Comparison of ENCODE assay signal across 8 cellular contexts in the genomic region with DNA sequence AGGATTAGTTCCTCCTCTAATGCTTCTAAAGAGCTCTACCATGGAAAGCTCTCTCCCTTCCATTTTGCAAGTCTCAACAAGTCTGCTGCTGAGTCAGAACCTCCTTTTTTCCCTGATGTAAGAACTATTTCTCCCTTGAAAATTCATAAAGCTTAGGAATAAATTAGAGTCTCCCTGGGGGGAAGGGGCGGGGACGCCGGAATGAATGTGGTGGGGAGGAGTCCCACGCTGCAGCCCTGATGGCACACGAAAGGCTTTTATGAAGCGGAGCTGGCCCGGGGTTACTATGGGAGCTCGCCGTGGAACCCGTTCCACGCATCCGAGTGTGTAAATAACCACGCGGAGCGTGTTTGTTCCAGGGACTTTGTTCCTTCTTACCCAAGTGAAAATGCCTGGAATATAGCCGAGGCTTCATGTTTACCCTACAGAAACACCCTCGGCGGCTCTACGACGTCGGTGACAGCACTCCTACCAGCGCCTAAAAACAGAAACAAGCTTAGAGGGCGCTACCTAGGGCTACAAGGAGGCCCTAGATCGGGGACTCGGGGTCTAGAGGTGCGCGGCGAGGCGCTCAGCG. TPM values are rescaled to one million over a fixed set of nuclear protein-coding genes. Genes with fewer than 3 reads are reported as not detected.
DNase-seq lines count a peak whose midpoint lies in the region; ATAC-seq and TF ChIP-seq lines count a peak whose summit lies in the region.

No MANE protein-coding gene starts in this region.

- H3K9me3 Mint-ChIP-seq in brain, result peaks cover 0 to 13% (median 6%) of the 10 kb centered on the region in 5 experiments

- DNase-seq in GM03348 (ENCODE audit: low spot score) (peak; percentile 82), T-helper 17 cell (peak in 2 of 3 donors; percentile 22 to 38), sciatic nerve (ENCODE audit: low spot score) (peak; percentile 85), DMS79 treated with DMSO at 0.1 percent for 48 hours (lab: John Stamatoyannopoulos, UW) (no peak)

- H3K27me3 Mint-ChIP-seq in T-helper 17 cell, result no peaks in the 10 kb centered on the region
- H3K27me3 Mint-ChIP-seq in brain, result peaks cover 18% of the 10 kb centered on the region

- peak; percentile 11 for ATAC-seq in GM21825 (IDR thresholded peaks at IDR 0.05; ENCODE audit: unreplicated experiment)
- ATAC-seq in T-helper 17 cell, result peak; percentile 29
- peak; percentile 57 for ATAC-seq in sciatic nerve

- peak overlapping the region; percentile 78 for H2AFZ ChIP-seq in KMS-11 (ENCODE audit: low read depth)

- no peak overlapping the region for H3K4me3 ChIP-seq in KMS-11 (IDR thresholded peaks at IDR 0.05; ENCODE audit: insufficient read depth, low read depth, low read length)
- peak overlapping the region; percentile 82 for H3K4me3 ChIP-seq in iPS-15b (ENCODE audit: low read depth, low read length)

- TF ChIP-seq CTCF in KMS-11 (conservative IDR thresholded peaks at IDR 0.05; ENCODE audit: low read depth, low read length) (no peak), brain (conservative IDR thresholded peaks at IDR 0.05) (no peak)

- peaks cover 24% of the 10 kb centered on the region for H3K79me2 ChIP-seq in KMS-11 (ENCODE audit: insufficient read depth, low read depth)

- H3K4me2 ChIP-seq in KMS-11, result peak overlapping the region; percentile 82

- peak overlapping the region; percentile 92 for H3K4me3 Mint-ChIP-seq in T-helper 17 cell
- H3K4me3 Mint-ChIP-seq in brain, result peak overlapping the region; percentile 86 to 95 (median 90)

- H3K36me3 ChIP-seq in KMS-11 (ENCODE audit: insufficient read depth) (no peaks in the 10 kb centered on the region), iPS-15b (ENCODE audit: control insufficient read depth, insufficient read depth, low read length) (no peaks in the 10 kb centered on the region)

- H3K27ac ChIP-seq in KMS-11, result peak overlapping the region; percentile 98

- intact Hi-C loops in sciatic nerve (cut with DNase I), result no loop called here

- H3K9ac ChIP-seq in KMS-11 (peak overlapping the region; percentile 98), iPS-15b (ENCODE audit: low read depth, low read length) (peak overlapping the region; percentile 54)

- H3K4me1 ChIP-seq in KMS-11 (ENCODE audit: low read depth, poor library complexity, severe bottlenecking) (peaks cover 9% of the 10 kb centered on the region), iPS-15b (ENCODE audit: control insufficient read depth, insufficient read depth, low read length) (peaks cover 3% of the 10 kb centered on the region)

- 0 out of 2 replicates have a peak, but pooled peaks cover 11% of the 10 kb centered on the region for H4K20me1 ChIP-seq in KMS-11 (ENCODE audit: insufficient read depth)

- no peaks in the 10 kb centered on the region for H3K9me3 ChIP-seq in T-helper 17 cell (ENCODE audit: control insufficient read depth, low read length, poor library complexity, severe bottlenecking)
- no peaks in the 10 kb centered on the region for H3K9me3 ChIP-seq in iPS-15b (ENCODE audit: control insufficient read depth, insufficient read depth, low read length)

- H3K27me3 ChIP-seq in KMS-11 (ENCODE audit: insufficient read depth, low read depth), result no peaks in the 10 kb centered on the region
- peaks cover 14% of the 10 kb centered on the region for H3K27me3 ChIP-seq in iPS-15b (ENCODE audit: control insufficient read depth, insufficient read depth, low read length)

- H3K36me3 Mint-ChIP-seq in T-helper 17 cell (ENCODE audit: low read depth), result no peaks in the 10 kb centered on the region
- H3K36me3 Mint-ChIP-seq in brain, result no peaks in the 10 kb centered on the region

- peak overlapping the region; percentile 87 for H3K27ac Mint-ChIP-seq in T-helper 17 cell
- peak overlapping the region; percentile 98 to 99 (median 98) for H3K27ac Mint-ChIP-seq in brain

- H3K4me1 Mint-ChIP-seq in T-helper 17 cell (peaks cover 17% of the 10 kb centered on the region), brain (peaks cover 33% of the 10 kb centered on the region)

RNA-seq across cellular contexts. Expression of a gene that starts 0.9 kb away (rescaled TPM):
- total RNA-seq in T-helper 17 cell (10 to 100 TPM; 17.2 to 29.3 TPM), sciatic nerve (44.1 TPM)
- polyA plus RNA-seq in brain (ENCODE audit: insufficient read depth, low read depth, low replicate concordance), result 5.1 TPM
